In the genomic region with DNA sequence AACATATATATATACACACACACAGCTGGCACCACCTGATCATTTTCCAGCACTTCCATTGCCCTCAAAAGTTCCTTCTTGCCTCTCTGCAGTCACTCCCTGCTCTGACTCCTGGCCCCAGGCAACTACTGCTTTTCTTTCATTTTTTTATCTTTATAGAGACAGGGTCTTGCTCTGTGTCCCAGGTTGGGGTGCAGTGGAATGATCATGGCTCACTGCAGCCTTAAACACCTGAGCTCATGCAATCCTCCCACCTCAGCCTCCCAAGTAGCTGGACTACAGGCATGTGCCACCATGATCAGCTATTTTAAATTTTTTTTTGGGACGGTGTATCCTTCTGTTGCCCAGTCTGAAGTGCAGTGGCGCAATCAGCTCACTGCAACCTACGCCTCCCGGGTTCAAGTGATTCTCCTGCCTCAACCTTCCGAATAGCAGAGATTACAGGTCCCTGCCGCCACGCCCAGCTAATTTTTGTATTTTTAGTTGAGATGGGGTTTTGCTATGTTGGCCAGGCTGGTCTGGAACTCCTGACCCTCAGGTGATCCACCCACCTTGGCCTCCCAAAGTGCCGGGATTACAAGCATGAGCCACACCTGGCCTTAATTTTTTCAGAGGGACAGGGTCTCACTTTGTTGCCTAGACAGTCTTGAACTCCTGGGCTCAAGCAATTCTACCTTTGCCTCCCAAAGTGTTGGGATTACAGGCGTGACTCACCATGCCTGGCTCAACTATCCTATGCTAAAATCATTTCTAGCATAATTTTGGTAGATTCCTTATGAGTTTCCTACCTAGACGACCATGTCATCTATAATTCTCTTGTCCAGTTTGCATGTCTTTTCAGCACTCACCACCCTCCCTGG, we compare ENCODE assay signal across 1 cellular context.
TF ChIP-seq lines count a peak whose summit lies in the region.

No MANE protein-coding gene starts in this region.

TF ChIP-seq in HCT116, 20 proteins besides CTCF, POLR2A, EP300 and RAD21 (continued from another document):
- TF ChIP-seq, protein P1, sequence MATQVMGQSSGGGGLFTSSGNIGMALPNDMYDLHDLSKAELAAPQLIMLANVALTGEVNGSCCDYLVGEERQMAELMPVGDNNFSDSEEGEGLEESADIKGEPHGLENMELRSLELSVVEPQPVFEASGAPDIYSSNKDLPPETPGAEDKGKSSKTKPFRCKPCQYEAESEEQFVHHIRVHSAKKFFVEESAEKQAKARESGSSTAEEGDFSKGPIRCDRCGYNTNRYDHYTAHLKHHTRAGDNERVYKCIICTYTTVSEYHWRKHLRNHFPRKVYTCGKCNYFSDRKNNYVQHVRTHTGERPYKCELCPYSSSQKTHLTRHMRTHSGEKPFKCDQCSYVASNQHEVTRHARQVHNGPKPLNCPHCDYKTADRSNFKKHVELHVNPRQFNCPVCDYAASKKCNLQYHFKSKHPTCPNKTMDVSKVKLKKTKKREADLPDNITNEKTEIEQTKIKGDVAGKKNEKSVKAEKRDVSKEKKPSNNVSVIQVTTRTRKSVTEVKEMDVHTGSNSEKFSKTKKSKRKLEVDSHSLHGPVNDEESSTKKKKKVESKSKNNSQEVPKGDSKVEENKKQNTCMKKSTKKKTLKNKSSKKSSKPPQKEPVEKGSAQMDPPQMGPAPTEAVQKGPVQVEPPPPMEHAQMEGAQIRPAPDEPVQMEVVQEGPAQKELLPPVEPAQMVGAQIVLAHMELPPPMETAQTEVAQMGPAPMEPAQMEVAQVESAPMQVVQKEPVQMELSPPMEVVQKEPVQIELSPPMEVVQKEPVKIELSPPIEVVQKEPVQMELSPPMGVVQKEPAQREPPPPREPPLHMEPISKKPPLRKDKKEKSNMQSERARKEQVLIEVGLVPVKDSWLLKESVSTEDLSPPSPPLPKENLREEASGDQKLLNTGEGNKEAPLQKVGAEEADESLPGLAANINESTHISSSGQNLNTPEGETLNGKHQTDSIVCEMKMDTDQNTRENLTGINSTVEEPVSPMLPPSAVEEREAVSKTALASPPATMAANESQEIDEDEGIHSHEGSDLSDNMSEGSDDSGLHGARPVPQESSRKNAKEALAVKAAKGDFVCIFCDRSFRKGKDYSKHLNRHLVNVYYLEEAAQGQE (IDR thresholded peaks at IDR 0.05; ENCODE audit: low read depth) = no peak
